ENCODE assay signal across 13 cellular contexts in the genomic region with DNA sequence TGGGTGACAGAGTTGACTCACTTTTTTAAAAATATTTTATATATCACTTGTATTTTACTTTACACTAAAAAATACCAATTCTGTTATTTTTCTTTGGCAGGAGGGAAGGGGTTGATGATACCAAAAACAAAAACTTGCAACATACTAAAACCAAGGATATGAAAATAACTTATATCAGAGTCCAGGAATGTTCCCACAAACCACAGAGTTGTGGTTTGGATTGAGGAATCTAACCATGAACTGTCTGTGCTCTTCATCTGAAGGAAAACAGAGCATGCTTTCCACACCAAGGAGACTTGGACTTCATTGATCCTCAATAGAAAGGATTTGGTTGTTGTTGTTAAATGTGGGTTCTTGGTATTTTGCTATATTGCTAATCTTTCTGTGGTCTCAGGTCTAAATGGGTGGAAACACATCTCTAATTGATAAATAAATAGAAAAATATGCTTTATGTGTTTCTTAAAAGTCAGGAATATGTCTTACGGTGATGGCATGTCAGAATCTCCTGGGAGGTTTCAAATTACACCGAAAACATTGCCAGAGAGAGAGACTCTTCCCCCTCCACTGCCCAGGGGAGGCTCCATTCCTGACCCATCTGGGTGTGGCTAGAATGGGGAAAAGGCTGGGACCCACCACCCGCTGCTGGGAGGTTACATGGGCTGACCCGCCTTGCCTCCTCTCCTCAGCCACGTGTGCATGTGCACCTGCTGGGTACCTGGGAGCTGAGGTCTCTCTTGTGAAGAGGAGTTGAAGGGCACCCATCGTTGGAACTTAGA. TPM values are rescaled to one million over a fixed set of nuclear protein-coding genes. Genes with fewer than 3 reads are reported as not detected.
DNase-seq lines count a peak whose midpoint lies in the region; ATAC-seq and TF ChIP-seq lines count a peak whose summit lies in the region.
"Had no signal": no experiment of that assay in that cellular context is flagged by ENCODE, and none has a peak within 500 bp of the region (broad histone marks: within the 10 kb centered on the region; RNA-seq: fewer than 3 reads in every experiment).

No MANE protein-coding gene starts in this region.

- no peaks in the 10 kb centered on the region for H3K4me1 Mint-ChIP-seq in type B pancreatic cell (ENCODE audit: unreplicated experiment)
- H3K4me1 Mint-ChIP-seq: activated naive CD8-positive, alpha-beta T cell treated with anti-CD3 and anti-CD28 coated beads, Interleukin-2, amount 50 U/mL, for 24 hours had no signal

- H3K4me1 ChIP-seq in adipocyte (ENCODE audit: control insufficient read depth, insufficient read depth, low read length) = peaks cover 52% of the 10 kb centered on the region

- H3K27me3 ChIP-seq in adipocyte (replicated peaks; ENCODE audit: control insufficient read depth, insufficient read depth, low read length) = no peaks in the 10 kb centered on the region
- H3K27me3 ChIP-seq: right atrium auricular region, SJCRH30 had no signal

- H3K4me3 ChIP-seq in adipocyte (ENCODE audit: low read length) = peak overlapping the region; percentile 12
- H3K4me3 ChIP-seq: right atrium auricular region, SJCRH30 had no signal

- no peaks in the 10 kb centered on the region for H3K9me3 Mint-ChIP-seq in type B pancreatic cell
- H3K9me3 Mint-ChIP-seq: activated naive CD8-positive, alpha-beta T cell treated with anti-CD3 and anti-CD28 coated beads, Interleukin-2, amount 50 U/mL, for 24 hours had no signal

- H3K9ac ChIP-seq in adipocyte (ENCODE audit: low read length) = peak overlapping the region; percentile 50

- no peak overlapping the region for H3K4me3 Mint-ChIP-seq in type B pancreatic cell
- H3K4me3 Mint-ChIP-seq: activated naive CD8-positive, alpha-beta T cell treated with anti-CD3 and anti-CD28 coated beads, Interleukin-2, amount 50 U/mL, for 24 hours had no signal

- H3K27ac Mint-ChIP-seq in type B pancreatic cell = no peak overlapping the region
- H3K27ac Mint-ChIP-seq: activated naive CD8-positive, alpha-beta T cell treated with anti-CD3 and anti-CD28 coated beads, Interleukin-2, amount 50 U/mL, for 24 hours had no signal

- no peaks in the 10 kb centered on the region for H3K27me3 Mint-ChIP-seq in type B pancreatic cell
- H3K27me3 Mint-ChIP-seq: activated naive CD8-positive, alpha-beta T cell treated with anti-CD3 and anti-CD28 coated beads, Interleukin-2, amount 50 U/mL, for 24 hours had no signal

- no peaks in the 10 kb centered on the region for H3K9me3 ChIP-seq in adipocyte (ENCODE audit: control insufficient read depth, low read length)
- H3K9me3 ChIP-seq: right atrium auricular region, SJCRH30 had no signal

- no peak for TF ChIP-seq CTCF in type B pancreatic cell (conservative IDR thresholded peaks at IDR 0.05)

- H3K36me3 ChIP-seq in adipocyte (ENCODE audit: control insufficient read depth, insufficient read depth, low read length, severe bottlenecking) = no peaks in the 10 kb centered on the region
- H3K36me3 ChIP-seq: right atrium auricular region, SJCRH30 had no signal

- DNase-seq in SKM-1 treated with dmso at 0.1 percent for 144 hours (lab: John Stamatoyannopoulos, UW; ENCODE audit: unreplicated experiment) = peak; percentile 8
- no peak for DNase-seq in SKM-1 (lab: John Stamatoyannopoulos, UW; ENCODE audit: unreplicated experiment)
- DNase-seq in adipocyte (ENCODE audit: low read depth) = peak; percentile 95
- DNase-seq in foreskin melanocyte = peak; percentile 59
- no peak for DNase-seq in type B pancreatic cell (ENCODE audit: extremely low spot score, unreplicated experiment)
- DNase-seq: activated CD8-positive, alpha-beta memory T cell treated with anti-CD3 and anti-CD28 coated beads for 24 hours; activated naive CD8-positive, alpha-beta T cell treated with anti-CD3 and anti-CD28 coated beads, Interleukin-2, amount 50 U/mL, for 24 hours; NCI-H446 had no signal

- no peak for ATAC-seq in HG02970 (IDR thresholded peaks at IDR 0.05; ENCODE audit: low FRiP score, unreplicated experiment)
- no peak for ATAC-seq in HG03280 (IDR thresholded peaks at IDR 0.05; ENCODE audit: unreplicated experiment)
- no peak for ATAC-seq in GM19351 (IDR thresholded peaks at IDR 0.05; ENCODE audit: unreplicated experiment)
- ATAC-seq: activated naive CD8-positive, alpha-beta T cell treated with anti-CD3 and anti-CD28 coated beads, Interleukin-2, amount 50 U/mL, for 24 hours had no signal

- no peaks in the 10 kb centered on the region for H3K36me3 Mint-ChIP-seq in type B pancreatic cell

RNA-seq across cellular contexts. Expression of a gene that starts 46.9 kb away (rescaled TPM):
- total RNA-seq in type B pancreatic cell (ENCODE audit: low replicate concordance) = 11.0 and 16.7 TPM in 2 replicates

Comparison
In these comparisons a context has a peak if more than half of its experiments do, and no peak if none do; other contexts are left out.
1. DNase-seq: peak in SKM-1 treated with dmso at 0.1 percent for 144 hours (single experiment), adipocyte (single experiment) and foreskin melanocyte (single experiment); none in SKM-1 (single experiment) and type B pancreatic cell (single experiment).